ENCODE assay signal across 8 cellular contexts in the genomic region with DNA sequence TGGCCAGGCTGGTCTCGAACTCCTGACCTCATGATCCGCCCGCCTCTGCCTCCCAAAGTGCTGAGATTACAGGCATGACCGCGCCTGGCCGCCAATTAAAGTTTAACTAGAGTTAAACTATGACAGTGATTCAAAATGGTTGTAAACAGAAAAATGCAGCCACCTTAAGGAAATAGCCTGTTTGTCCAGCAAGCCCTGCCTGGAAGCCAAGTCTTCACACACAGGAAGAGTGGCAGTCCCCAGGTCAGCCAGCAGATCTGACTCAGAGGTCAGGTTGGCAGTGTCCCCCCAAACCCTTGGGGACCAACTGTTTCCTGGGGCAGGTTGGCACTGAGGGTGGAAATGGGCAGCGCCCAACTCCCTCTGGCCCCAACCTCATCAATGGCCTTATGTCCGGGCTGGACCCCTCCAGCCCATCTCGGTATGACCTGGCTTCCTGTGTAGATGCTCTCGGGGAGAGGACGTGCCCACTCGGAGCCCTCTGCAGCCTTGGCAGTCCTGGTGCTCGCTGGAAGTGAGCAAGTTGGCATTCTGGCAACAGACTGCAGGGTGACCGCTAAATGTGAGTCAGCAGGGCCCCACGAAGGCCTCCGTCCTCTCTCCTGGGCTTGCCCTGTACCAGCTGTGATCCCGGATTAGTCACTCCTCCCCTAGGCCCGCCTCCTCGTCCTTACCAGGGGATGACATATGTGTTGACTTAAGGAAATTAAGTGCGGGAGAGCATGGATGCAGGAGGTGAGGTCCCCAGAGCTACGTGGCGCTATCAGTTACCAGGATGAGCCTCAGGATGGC. TPM values are rescaled to one million over a fixed set of nuclear protein-coding genes. Genes with fewer than 3 reads are reported as not detected.
DNase-seq lines count a peak whose midpoint lies in the region; ATAC-seq and TF ChIP-seq lines count a peak whose summit lies in the region.

No MANE protein-coding gene starts in this region.

- H3K9ac ChIP-seq in GM23248 (peak overlapping the region; percentile 85), Loucy (ENCODE audit: low read depth, low read length, poor library complexity, severe bottlenecking) (peak overlapping the region; percentile 73), neural cell (ENCODE audit: low read length) (peak overlapping the region; percentile 76)

- peak; percentile 91 for DNase-seq in DMS153 (lab: John Stamatoyannopoulos, UW)
- peak; percentile 100 for DNase-seq in GM23248
- peak; percentile 97 for DNase-seq in RWPE2 (ENCODE audit: low spot score)
- peak; percentile 68 for DNase-seq in activated naive CD4-positive, alpha-beta T cell treated with Interleukin-2 at 50 U/mL for 16 hours
- peak; percentile 81 for DNase-seq in foreskin melanocyte

- 31 to 34% methylated on average over 20 to 22 of the region's 22 CpGs for WGBS in GM23248 (ENCODE audit: low coverage in 1 of 2, low lambda C conversion rate in 2 of 2, missing lambda C conversion rate in 2 of 2), 2 experiments
- WGBS in thymus: 52% methylated on average over 22 of the region's 22 CpGs

- H3K4me2 ChIP-seq in GM23248 (ENCODE audit: unreplicated experiment) (peak overlapping the region; percentile 77), Loucy (ENCODE audit: low read depth, low read length, poor library complexity, severe bottlenecking) (peak overlapping the region; percentile 92), neural cell (ENCODE audit: low read length) (no peak overlapping the region)

- peak overlapping the region; percentile 71 for H2AFZ ChIP-seq in GM23248
- H2AFZ ChIP-seq in Loucy (ENCODE audit: low read length): peak overlapping the region; percentile 97
- peak overlapping the region; percentile 72 for H2AFZ ChIP-seq in neural cell (ENCODE audit: low read depth, low read length)

- no peaks in the 10 kb centered on the region for H3K27me3 ChIP-seq in GM23248 (replicated peaks; ENCODE audit: insufficient read depth)
- H3K27me3 ChIP-seq in Loucy (ENCODE audit: insufficient read depth, low read length, poor library complexity, severe bottlenecking): no peaks in the 10 kb centered on the region
- H3K27me3 ChIP-seq in RWPE2 (ENCODE audit: insufficient read depth, poor library complexity, severe bottlenecking): no peaks in the 10 kb centered on the region
- H3K27me3 ChIP-seq in neural cell (ENCODE audit: insufficient read depth, low read depth, low read length): no peaks in the 10 kb centered on the region
- no peaks in the 10 kb centered on the region for H3K27me3 ChIP-seq in thymus (ENCODE audit: control insufficient read depth, insufficient read depth)

- no peaks in the 10 kb centered on the region for H3K9me3 ChIP-seq in GM23248 (ENCODE audit: low read depth)
- no peaks in the 10 kb centered on the region for H3K9me3 ChIP-seq in Loucy (ENCODE audit: insufficient read depth, low read depth, low read length)
- no peaks in the 10 kb centered on the region for H3K9me3 ChIP-seq in RWPE2 (ENCODE audit: severe bottlenecking)
- no peaks in the 10 kb centered on the region for H3K9me3 ChIP-seq in neural cell (ENCODE audit: low read length)
- no peaks in the 10 kb centered on the region for H3K9me3 ChIP-seq in thymus (ENCODE audit: control insufficient read depth)

- ATAC-seq in RWPE2 (ENCODE audit: low read depth): peak; percentile 93

- H3K36me3 ChIP-seq in GM23248 (ENCODE audit: low read depth) (no peaks in the 10 kb centered on the region), Loucy (ENCODE audit: insufficient read depth, low read length) (no peaks in the 10 kb centered on the region; the same call in 1 of the 2 replicates), RWPE2 (ENCODE audit: low read depth) (peaks cover 11% of the 10 kb centered on the region; the same call in 1 of the 2 replicates), neural cell (ENCODE audit: insufficient read depth, low read length) (no peaks in the 10 kb centered on the region), thymus (ENCODE audit: control insufficient read depth, insufficient read depth) (peaks cover 28% of the 10 kb centered on the region)

- H3K79me2 ChIP-seq in GM23248 (ENCODE audit: insufficient read depth) (no peaks in the 10 kb centered on the region), Loucy (ENCODE audit: insufficient read depth, low read length) (no peaks in the 10 kb centered on the region), neural cell (replicated peaks; ENCODE audit: insufficient read depth, low read length) (no peaks in the 10 kb centered on the region)

- H3K4me1 ChIP-seq in GM23248 (ENCODE audit: insufficient read depth) (peaks cover 33% of the 10 kb centered on the region), Loucy (ENCODE audit: insufficient read depth, low read length, poor library complexity, severe bottlenecking) (no peaks in the 10 kb centered on the region), RWPE2 (ENCODE audit: insufficient read depth, poor library complexity, severe bottlenecking) (peaks cover 7% of the 10 kb centered on the region), thymus (ENCODE audit: control insufficient read depth, insufficient read depth, low read length) (peaks cover 8% of the 10 kb centered on the region)

- no peaks in the 10 kb centered on the region for H4K20me1 ChIP-seq in GM23248 (ENCODE audit: insufficient read depth)
- no peaks in the 10 kb centered on the region for H4K20me1 ChIP-seq in Loucy (ENCODE audit: insufficient read depth, low read length, poor library complexity, severe bottlenecking)
- H4K20me1 ChIP-seq in neural cell (ENCODE audit: insufficient read depth): no peaks in the 10 kb centered on the region

- TF ChIP-seq CTCF in Loucy (conservative IDR thresholded peaks at IDR 0.05; ENCODE audit: low read length) (no peak), RWPE2 (IDR thresholded peaks at IDR 0.05; ENCODE audit: poor library complexity, severe bottlenecking) (no peak), neural cell (IDR thresholded peaks at IDR 0.05; ENCODE audit: poor library complexity, severe bottlenecking) (no peak)

- H3F3A ChIP-seq in GM23248 (ENCODE audit: insufficient read depth) (peaks cover 32% of the 10 kb centered on the region), Loucy (ENCODE audit: low read depth) (no peaks in the 10 kb centered on the region), neural cell (ENCODE audit: insufficient read depth, low read length, poor library complexity, severe bottlenecking) (no peaks in the 10 kb centered on the region)

- TF ChIP-seq EP300 in neural cell (conservative IDR thresholded peaks at IDR 0.05; ENCODE audit: poor library complexity, severe bottlenecking): no peak

- H3K9me2 ChIP-seq in GM23248 (ENCODE audit: insufficient read depth) (no peaks in the 10 kb centered on the region), Loucy (replicated peaks; ENCODE audit: low read depth, low read length) (no peaks in the 10 kb centered on the region), neural cell (ENCODE audit: insufficient read depth, low read length) (no peaks in the 10 kb centered on the region)

- no peak for TF ChIP-seq RAD21 in neural cell (conservative IDR thresholded peaks at IDR 0.05)

- in situ Hi-C loops in GM23248 (cut with MboI): no loop called here

- peak overlapping the region; percentile 76 for H3K4me3 ChIP-seq in GM23248
- peak overlapping the region; percentile 83 for H3K4me3 ChIP-seq in Loucy (ENCODE audit: low read length, poor library complexity, severe bottlenecking)
- H3K4me3 ChIP-seq in RWPE2 (ENCODE audit: severe bottlenecking): peak overlapping the region; percentile 39
- peak overlapping the region; percentile 64 for H3K4me3 ChIP-seq in neural cell (ENCODE audit: low read length)
- peak overlapping the region; percentile 52 for H3K4me3 ChIP-seq in thymus (ENCODE audit: low read length)

- peak overlapping the region; percentile 82 for H3K27ac ChIP-seq in GM23248
- H3K27ac ChIP-seq in RWPE2 (ENCODE audit: poor library complexity, severe bottlenecking): peak overlapping the region; percentile 64
- H3K27ac ChIP-seq in neural cell (ENCODE audit: low read length): peak overlapping the region; percentile 47
- peak overlapping the region; percentile 90 for H3K27ac ChIP-seq in thymus (ENCODE audit: low read depth)

TF ChIP-seq in neural cell, 6 proteins besides CTCF, POLR2A, EP300 and RAD21:
- TF ChIP-seq TAF1 (IDR thresholded peaks at IDR 0.05; ENCODE audit: low read depth): peak; percentile 17
- no peak for TF ChIP-seq EZH2 (IDR thresholded peaks at IDR 0.05; ENCODE audit: borderline replicate concordance, insufficient read depth, low read length, poor library complexity, severe bottlenecking)

RNA-seq across cellular contexts. Expression of a gene that starts 9.7 kb away (rescaled TPM):
- 686 and 732 TPM in 2 replicates for total RNA-seq in GM23248 (2014; rRNA removed; shearing (Covaris generic))
- polyA plus RNA-seq in GM23248 (2016; fragmentation: Nextera tagmentation; extraction: Ambion mirVana) (392 and 395 TPM in 2 replicates), neural cell (485 and 522 TPM in 2 replicates), thymus (252 TPM)
- 358 and 429 TPM in 2 replicates for polyA minus RNA-seq in neural cell

RNA-seq across cellular contexts. Expression of a gene that starts 13.8 kb away (rescaled TPM):
- total RNA-seq in GM23248 (2014; rRNA removed; shearing (Covaris generic)): 12.2 and 17.1 TPM in 2 replicates
- 18.4 and 19.2 TPM in 2 replicates for polyA plus RNA-seq in GM23248 (2016; fragmentation: Nextera tagmentation; extraction: Ambion mirVana)
- 18.9 and 29.5 TPM in 2 replicates for polyA plus RNA-seq in neural cell
- polyA minus RNA-seq in neural cell: 11.7 and 12.7 TPM in 2 replicates
- 17.9 TPM for polyA plus RNA-seq in thymus

RNA-seq across cellular contexts. Expression of a gene that starts 20.1 kb away (rescaled TPM):
- total RNA-seq in GM23248 (2014; rRNA removed; shearing (Covaris generic)): 106 and 114 TPM in 2 replicates
- polyA plus RNA-seq in GM23248 (2016; fragmentation: Nextera tagmentation; extraction: Ambion mirVana) (101 and 103 TPM in 2 replicates), neural cell (44.5 and 64.9 TPM in 2 replicates), thymus (18.8 TPM)
- polyA minus RNA-seq in neural cell: 33.5 and 42.1 TPM in 2 replicates

RNA-seq across cellular contexts. Expression of a gene that starts 20.5 kb away (rescaled TPM):
- total RNA-seq in GM23248 (2014; rRNA removed; shearing (Covaris generic)): not detected in 2 replicates
- polyA plus RNA-seq in GM23248 (2016; fragmentation: Nextera tagmentation; extraction: Ambion mirVana) (not detected in 2 replicates), neural cell (not detected in 2 replicates), thymus (0.80 TPM)
- not detected in 2 replicates for polyA minus RNA-seq in neural cell

RNA-seq across cellular contexts. Expression of a gene that starts 28.1 kb away (rescaled TPM):
- total RNA-seq in GM23248 (2014; rRNA removed; shearing (Covaris generic)): 2.3 and 6.3 TPM in 2 replicates
- 3.5 and 4.5 TPM in 2 replicates for polyA plus RNA-seq in GM23248 (2016; fragmentation: Nextera tagmentation; extraction: Ambion mirVana)
- 15.1 and 16.8 TPM in 2 replicates for polyA plus RNA-seq in neural cell
- 12.7 and 13.7 TPM in 2 replicates for polyA minus RNA-seq in neural cell
- 16.4 TPM for polyA plus RNA-seq in thymus

Comparison
In these comparisons a context has a peak if more than half of its experiments do, and no peak if none do; other contexts are left out.
1. Peak in every context shown above with its lines: DNase-seq, ATAC-seq, H3K4me3 ChIP-seq and H3K27ac ChIP-seq.